ENCODE assay signal across 11 cellular contexts in the genomic region with DNA sequence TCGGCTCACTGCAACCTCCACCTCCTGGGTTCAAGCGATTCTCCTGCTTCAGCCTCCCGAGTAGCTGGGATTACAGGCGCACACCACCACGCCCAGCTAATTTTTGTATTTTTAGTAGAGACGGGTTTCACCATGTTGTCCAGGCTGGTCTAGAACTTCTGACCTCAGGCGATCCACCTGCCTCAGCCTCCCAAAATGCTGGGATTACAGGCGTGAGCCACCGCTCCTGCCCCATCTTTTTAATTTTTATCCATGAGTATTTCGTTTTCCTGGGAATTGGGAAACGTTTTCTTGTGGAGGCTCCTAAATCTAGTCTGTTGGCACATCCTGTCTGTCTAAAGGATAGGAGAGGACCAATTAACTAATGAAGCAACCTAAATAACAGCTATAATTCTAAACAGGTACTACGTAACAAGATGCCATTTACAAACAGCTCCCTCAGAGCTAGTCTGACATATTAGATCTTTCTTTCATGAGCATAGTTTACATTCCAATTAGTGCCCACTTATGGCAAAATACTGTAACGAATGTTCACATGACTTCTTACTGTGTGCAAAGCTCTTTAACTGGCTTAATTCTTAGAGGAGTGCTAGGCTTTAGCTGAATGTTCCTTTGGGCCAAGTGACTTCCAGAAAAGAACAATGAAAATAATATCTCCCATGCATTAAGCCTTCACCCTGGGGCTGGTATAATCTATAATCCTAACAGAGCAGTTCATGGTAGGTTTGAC.
DNase-seq lines count a peak whose midpoint lies in the region; ATAC-seq and TF ChIP-seq lines count a peak whose summit lies in the region.
"Had no signal": no experiment of that assay in that cellular context is flagged by ENCODE, and none has a peak within 500 bp of the region (broad histone marks: within the 10 kb centered on the region; RNA-seq: fewer than 3 reads in every experiment).

No MANE protein-coding gene starts in this region.

- no peaks in the 10 kb centered on the region for H3K4me1 ChIP-seq in OCI-LY3 (ENCODE audit: low read length)
- H3K4me1 ChIP-seq in hepatocyte (ENCODE audit: insufficient read depth): peaks cover 4% of the 10 kb centered on the region
- H3K4me1 ChIP-seq in stomach: peaks cover 6 to 16% (median 13%) of the 10 kb centered on the region in 4 donors
- no peaks in the 10 kb centered on the region for H3K4me1 ChIP-seq in OCI-LY7 (ENCODE audit: insufficient read depth, low read length, poor library complexity, severe bottlenecking)

- H3K9ac ChIP-seq in OCI-LY3 (ENCODE audit: low read length): no peak overlapping the region

- WGBS in hepatocyte (ENCODE audit: low lambda C conversion rate, missing lambda C conversion rate): 89% methylated on average over 13 of the region's 13 CpGs
- 80 to 86% (median 83%) methylated on average over 13 of the region's 13 CpGs for WGBS in stomach, 5 donors

- CTCF ChIA-PET in OCI-LY7 (lab: Charles Lee; ENCODE audit: unreplicated experiment): interaction anchor here (1.1 kb wide), 1 partner anchor 38 kb away, joined by 3 read pairs; no protein-coding TSS in a partner anchor

- H3K36me3 ChIP-seq in OCI-LY3 (replicated peaks; ENCODE audit: low read depth, low read length): no peaks in the 10 kb centered on the region
- no peaks in the 10 kb centered on the region for H3K36me3 ChIP-seq in hepatocyte (replicated peaks; ENCODE audit: insufficient read depth, low read depth)
- no peaks in the 10 kb centered on the region for H3K36me3 ChIP-seq in stomach
- no peaks in the 10 kb centered on the region for H3K36me3 ChIP-seq in OCI-LY7 (ENCODE audit: insufficient read depth, low read length)
- H3K36me3 ChIP-seq: transverse colon had no signal

- peaks cover 50% of the 10 kb centered on the region for H3K27me3 ChIP-seq in OCI-LY3 (ENCODE audit: low read depth, low read length)
- H3K27me3 ChIP-seq in hepatocyte: no peaks in the 10 kb centered on the region
- peaks cover 0 to 24% (median 0%) of the 10 kb centered on the region in 3 donors for H3K27me3 ChIP-seq in stomach

- TF ChIP-seq EP300 in stomach (IDR thresholded peaks at IDR 0.05): no peak

- H2AFZ ChIP-seq in OCI-LY3 (ENCODE audit: low read depth, low read length) (no peak overlapping the region), hepatocyte (no peak overlapping the region), OCI-LY7 (ENCODE audit: low read length) (no peak overlapping the region)

- H3K4me1 Mint-ChIP-seq in activated T-cell treated with anti-CD3 and anti-CD28 coated beads, Interleukin-2, amount 50 U/mL, for 72 hours (ENCODE audit: low read depth): peaks cover 18% of the 10 kb centered on the region

- no peak for DNase-seq in activated T-cell treated with anti-CD3 and anti-CD28 coated beads, Interleukin-2, amount 50 U/mL, for 72 hours
- no peak for DNase-seq in activated T-cell treated with anti-CD3 and anti-CD28 coated beads, Interleukin-2, amount 50 U/mL, for 1 hour
- DNase-seq in hepatocyte (ENCODE audit: low spot score): no peak
- DNase-seq in stomach: no peak
- DNase-seq in OCI-LY7 (ENCODE audit: low spot score): no peak
- no peak for DNase-seq in stimulated activated CD4-positive, alpha-beta T cell treated with anti-CD3 and anti-CD28 coated beads, Interleukin-2, amount 100 ng/mL, for 48 hours
- DNase-seq: effector memory CD4-positive, alpha-beta T cell; NK-92 treated with Interleukin-12 subunit alpha and Interleukin-12 subunit beta, amount 100 ng/mL, for 24 hours had no signal

- peaks cover 68% of the 10 kb centered on the region for H3K27me3 Mint-ChIP-seq in activated T-cell treated with anti-CD3 and anti-CD28 coated beads, Interleukin-2, amount 50 U/mL, for 72 hours (ENCODE audit: low read depth)

- H3K4me3 ChIP-seq in OCI-LY3 (ENCODE audit: low read length) (peak overlapping the region; percentile 90), hepatocyte (no peak overlapping the region), stomach (peak overlapping the region; percentile 56 to 76 (median 59)), OCI-LY7 (ENCODE audit: low read depth, low read length, poor library complexity, severe bottlenecking) (no peak overlapping the region)

- no peaks in the 10 kb centered on the region for H3K36me3 Mint-ChIP-seq in activated T-cell treated with anti-CD3 and anti-CD28 coated beads, Interleukin-2, amount 50 U/mL, for 72 hours (ENCODE audit: insufficient read depth in 2 of 2)

- H3K9me3 ChIP-seq in OCI-LY3 (ENCODE audit: insufficient read depth, low read length) (no peaks in the 10 kb centered on the region), hepatocyte (ENCODE audit: low read depth) (no peaks in the 10 kb centered on the region), stomach (no peaks in the 10 kb centered on the region), OCI-LY7 (ENCODE audit: low read length) (no peaks in the 10 kb centered on the region)
- H3K9me3 ChIP-seq: transverse colon had no signal

- no TSS peak for BruUV-seq in OCI-LY7 (replicated peaks; lab: Mats Ljungman, UMichigan)

- H3K4me3 Mint-ChIP-seq in activated T-cell treated with anti-CD3 and anti-CD28 coated beads, Interleukin-2, amount 50 U/mL, for 72 hours: peak overlapping the region; percentile 87 to 96

- TF ChIP-seq CTCF in OCI-LY3 (IDR thresholded peaks at IDR 0.05; ENCODE audit: low read depth, low read length): no peak
- TF ChIP-seq CTCF in hepatocyte (IDR thresholded peaks at IDR 0.05; ENCODE audit: poor library complexity): no peak
- TF ChIP-seq CTCF in stomach (IDR thresholded peaks at IDR 0.05): no peak
- TF ChIP-seq CTCF in OCI-LY7 (conservative IDR thresholded peaks at IDR 0.05; ENCODE audit: low read length): no peak

- intact Hi-C loops in stomach (cut with DNase I; ENCODE audit: low total_unique reads): no loop called here
- intact Hi-C loops in OCI-LY7 (cut with micrococcal nuclease; ENCODE audit: unreplicated experiment): no loop called here

- no peaks in the 10 kb centered on the region for H3K9me2 ChIP-seq in hepatocyte (replicated peaks; ENCODE audit: insufficient read depth)
- no peaks in the 10 kb centered on the region for H3K9me2 ChIP-seq in OCI-LY7 (ENCODE audit: insufficient read depth, low read length)

- no peak for ATAC-seq in activated T-cell treated with anti-CD3 and anti-CD28 coated beads, Interleukin-2, amount 50 U/mL, for 72 hours (replicated peaks in 1 of 2)
- ATAC-seq in esophagus mucosa: no peak

- peak overlapping the region; percentile 96; the same call in 1 of the 2 replicates for H3K4me2 ChIP-seq in OCI-LY3 (ENCODE audit: low read length)
- H3K4me2 ChIP-seq in hepatocyte: peak overlapping the region; percentile 100
- no peak overlapping the region for H3K4me2 ChIP-seq in OCI-LY7 (ENCODE audit: low read length)

- H3K9me3 Mint-ChIP-seq in activated T-cell treated with anti-CD3 and anti-CD28 coated beads, Interleukin-2, amount 50 U/mL, for 72 hours: no peaks in the 10 kb centered on the region

- H3K79me2 ChIP-seq in OCI-LY3 (ENCODE audit: low read length) (no peaks in the 10 kb centered on the region), hepatocyte (no peaks in the 10 kb centered on the region), OCI-LY7 (ENCODE audit: insufficient read depth, low read depth, low read length) (no peaks in the 10 kb centered on the region)

- no peak for TF ChIP-seq POLR2A in stomach (IDR thresholded peaks at IDR 0.05)

- H3K27ac Mint-ChIP-seq in activated T-cell treated with anti-CD3 and anti-CD28 coated beads, Interleukin-2, amount 50 U/mL, for 72 hours: no peak overlapping the region

- POLR2A ChIA-PET in OCI-LY7 (lab: Charles Lee): interaction anchor here (0.6 kb wide), 2 partner anchors 96 to 991 kb away, joined by 3 to 4 read pairs; no protein-coding TSS in a partner anchor

- H3K27ac ChIP-seq in OCI-LY3 (ENCODE audit: low read length) (no peak overlapping the region), hepatocyte (no peak overlapping the region), stomach (no peak overlapping the region), OCI-LY7 (ENCODE audit: low read depth, low read length, poor library complexity, severe bottlenecking) (no peak overlapping the region)
- H3K27ac ChIP-seq: transverse colon had no signal

- H4K20me1 ChIP-seq in OCI-LY3 (ENCODE audit: insufficient read depth, low read length) (no peaks in the 10 kb centered on the region), hepatocyte (ENCODE audit: insufficient read depth, poor library complexity, severe bottlenecking) (no peaks in the 10 kb centered on the region), OCI-LY7 (ENCODE audit: insufficient read depth, low read length) (no peaks in the 10 kb centered on the region)

Comparison
In these comparisons a context has a peak if more than half of its experiments do, and no peak if none do; other contexts are left out.
1. H3K4me3 ChIP-seq: peak in OCI-LY3 (single experiment) and stomach (4 of 4); none in hepatocyte (single experiment) and OCI-LY7 (single experiment).